8 cellular contexts compared by ENCODE assay signal in the genomic region with DNA sequence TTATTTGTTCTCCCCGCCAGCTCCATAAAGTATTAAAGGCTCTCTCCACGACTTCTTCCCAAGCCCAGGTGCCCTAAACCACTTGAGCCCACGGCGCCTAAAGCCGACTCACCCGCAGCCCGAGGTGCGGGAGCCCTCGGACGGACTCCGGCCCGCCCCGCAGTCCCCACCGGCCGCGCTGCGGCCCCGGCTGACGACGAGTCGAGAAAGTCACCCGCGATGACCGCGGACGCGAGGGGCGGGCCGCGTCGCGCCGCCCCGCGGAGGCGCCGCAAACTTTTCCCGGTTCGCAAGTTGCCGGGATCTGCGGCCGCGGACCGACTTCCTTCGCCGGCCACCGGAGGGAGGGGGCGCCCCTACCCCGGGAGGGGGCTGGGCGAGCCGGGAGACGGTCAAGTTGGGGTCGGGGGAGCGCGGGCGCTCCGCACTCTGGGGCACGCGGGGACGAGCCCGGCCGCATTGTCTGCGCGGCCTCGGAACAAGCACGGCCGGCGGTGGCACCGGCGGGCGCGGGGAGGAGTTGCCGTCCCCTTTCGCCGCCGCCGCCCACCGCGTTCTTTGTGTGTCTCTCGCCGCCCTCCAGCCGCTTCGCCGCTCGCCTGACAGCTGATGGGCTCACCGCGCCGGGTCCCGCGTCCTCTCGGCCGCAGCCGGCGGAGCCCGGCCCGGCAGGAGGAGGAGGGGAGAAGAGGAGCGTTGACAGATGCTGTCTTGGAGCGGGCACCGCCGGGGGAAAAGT.
DNase-seq lines count a peak whose midpoint lies in the region; ATAC-seq and TF ChIP-seq lines count a peak whose summit lies in the region.

No MANE protein-coding gene starts in this region.

- H3K27ac ChIP-seq in SK-N-MC: no peak overlapping the region

- H3K4me1 Mint-ChIP-seq in HFFc6 (ENCODE audit: low read depth) (peaks cover 40% of the 10 kb centered on the region), naive B cell (peaks cover 5 to 16% (median 6%) of the 10 kb centered on the region in 3 donors)

- H3K36me3 Mint-ChIP-seq in HFFc6 (ENCODE audit: low read depth) (peaks cover 50% of the 10 kb centered on the region), naive B cell (no peaks in the 10 kb centered on the region)

- TF ChIP-seq CTCF in HFFc6 (IDR thresholded peaks at IDR 0.05): peak; percentile 76
- TF ChIP-seq CTCF in GM10266 (IDR thresholded peaks at IDR 0.05; ENCODE audit: control insufficient read depth, insufficient read depth, low read depth, missing control alignments): no peak

- H3K27ac Mint-ChIP-seq in HFFc6: peak overlapping the region; percentile 79
- peak overlapping the region in 1 of 6 donors; percentile 59 for H3K27ac Mint-ChIP-seq in naive B cell

- ATAC-seq in naive B cell (ENCODE audit: low read depth in 2 of 2): peak; percentile 43 to 54

- peaks cover 14% of the 10 kb centered on the region for H3K9me3 Mint-ChIP-seq in HFFc6
- H3K9me3 Mint-ChIP-seq in naive B cell: peaks cover 0 to 2% (median 0%) of the 10 kb centered on the region in 7 donors

- H3K27me3 Mint-ChIP-seq in HFFc6 (ENCODE audit: insufficient read depth): peaks cover under 1% of the 10 kb centered on the region; the same call in 1 of the 2 replicates
- peaks cover 35 to 48% (median 37%) of the 10 kb centered on the region in 3 donors for H3K27me3 Mint-ChIP-seq in naive B cell

- DNase-seq in NCI-H146 (lab: John Stamatoyannopoulos, UW) (peak; percentile 39), NCI-H146 treated with DMSO at 0.1 percent for 48 hours (lab: John Stamatoyannopoulos, UW; ENCODE audit: unreplicated experiment) (no peak), HFFc6 (no peak), SK-N-MC (ENCODE audit: low read depth, low spot score) (no peak), fibroblast of peridontal ligament (ENCODE audit: extremely low read depth) (peak; percentile 35), naive B cell (peak; percentile 8), GM10266 (ENCODE audit: extremely low spot score) (no peak)
- no peak for DNase-seq in stimulated activated CD4-positive, alpha-beta T cell treated with anti-CD3 and anti-CD28 coated beads, Interleukin-2, amount 100 ng/mL, for 48 hours

- H3K36me3 ChIP-seq in SK-N-MC (ENCODE audit: insufficient read depth, low read length): no peaks in the 10 kb centered on the region

- H3K9ac ChIP-seq in SK-N-MC (ENCODE audit: insufficient read length): peak overlapping the region; percentile 28

- H3K4me3 ChIP-seq in SK-N-MC: peak overlapping the region; percentile 82

- no peaks in the 10 kb centered on the region for H3K9me3 ChIP-seq in SK-N-MC (ENCODE audit: low read depth, low read length)

- peak overlapping the region; percentile 94 for H3K4me3 Mint-ChIP-seq in HFFc6
- peak overlapping the region; percentile 83 to 95 (median 89) for H3K4me3 Mint-ChIP-seq in naive B cell

Comparison
In these comparisons a context has a peak if more than half of its experiments do, and no peak if none do; other contexts are left out.
1. DNase-seq: peak in NCI-H146 (single experiment), fibroblast of peridontal ligament (single experiment) and naive B cell (single experiment); none in NCI-H146 treated with DMSO at 0.1 percent for 48 hours (single experiment), HFFc6 (single experiment), SK-N-MC (single experiment), GM10266 (single experiment) and stimulated activated CD4-positive, alpha-beta T cell treated with anti-CD3 and anti-CD28 coated beads, Interleukin-2, amount 100 ng/mL, for 48 hours (0 of 2).